Comparison of ENCODE assay signal across 11 cellular contexts in the genomic region with DNA sequence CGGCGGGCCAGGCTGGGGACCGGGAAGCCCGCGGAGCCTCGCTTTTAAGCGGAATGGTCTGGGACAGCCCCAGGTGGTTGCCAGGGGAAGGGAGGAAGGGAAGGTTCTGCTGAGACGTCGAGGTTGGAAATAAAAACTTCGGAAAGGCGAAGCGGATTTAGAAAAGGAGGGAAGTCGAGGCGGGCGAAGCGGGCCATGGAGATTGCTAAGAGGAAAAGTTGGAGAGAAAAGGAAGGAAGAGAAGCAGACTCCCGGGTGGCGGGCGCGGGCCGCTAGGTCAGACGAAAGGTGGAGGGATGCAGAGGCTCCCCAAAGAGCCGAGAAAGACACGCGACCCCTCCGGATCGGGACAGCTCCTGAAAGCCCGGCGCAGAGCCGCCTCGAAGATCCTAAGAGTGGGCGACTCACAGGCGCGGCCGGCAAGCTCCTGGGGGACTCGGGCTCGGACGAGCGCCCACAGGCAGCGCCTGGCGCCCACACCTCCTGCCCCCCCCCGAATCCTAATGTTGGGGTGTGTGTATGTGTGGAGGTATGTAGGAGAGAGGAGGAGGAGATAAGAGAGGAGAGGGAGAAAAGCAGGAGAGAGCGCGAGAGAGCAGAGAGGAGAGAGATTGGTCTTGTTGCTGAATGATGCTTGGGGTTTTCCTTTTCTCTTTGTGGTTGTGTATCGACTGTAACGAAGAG. TPM values are rescaled to one million over a fixed set of nuclear protein-coding genes. Genes with fewer than 3 reads are reported as not detected.
DNase-seq lines count a peak whose midpoint lies in the region; ATAC-seq, FAIRE-seq and TF ChIP-seq lines count a peak whose summit lies in the region.
"Had no signal": no experiment of that assay in that cellular context is flagged by ENCODE, and none has a peak within 500 bp of the region (broad histone marks: within the 10 kb centered on the region; RNA-seq: fewer than 3 reads in every experiment).

No MANE protein-coding gene starts in this region.

- H3K9me3 ChIP-seq in K562 (replicated peaks; ENCODE audit: control insufficient read depth, insufficient read depth, low read depth, low read length) (0 out of 2 replicates have a peak, but pooled peaks cover 3% of the 10 kb centered on the region), lower lobe of right lung (no peaks in the 10 kb centered on the region), tibial nerve (no peaks in the 10 kb centered on the region)

- no peak for TF ChIP-seq CTCF in K562 (IDR thresholded peaks at IDR 0.05 in 2 of 3, conservative IDR thresholded peaks at IDR 0.05 in 1 of 3; ENCODE audit: insufficient read depth in 2 of 3, low read depth in 1 of 3, low read length in 3 of 3)
- TF ChIP-seq CTCF in lower lobe of right lung (IDR thresholded peaks at IDR 0.05) = no peak
- TF ChIP-seq CTCF in tibial nerve (IDR thresholded peaks at IDR 0.05) = no peak
- TF ChIP-seq CTCF in activated CD8-positive, alpha-beta T cell treated with anti-CD3 and anti-CD28 coated beads for 36 hours (IDR thresholded peaks at IDR 0.05) = no peak

- H3K9me1 ChIP-seq in K562 (ENCODE audit: control insufficient read depth, insufficient read depth, low read length) = no peaks in the 10 kb centered on the region

- intact Hi-C loops in K562 (cut with micrococcal nuclease) = loop anchor here (5.0 to 10.0 kb wide), 4 partner anchors 307 to 1035 kb away; no protein-coding TSS in a partner anchor
- intact Hi-C loops in lower lobe of right lung (cut with DNase I) = no loop called here
- intact Hi-C loops in activated CD8-positive, alpha-beta T cell treated with anti-CD3 and anti-CD28 coated beads for 36 hours (cut with micrococcal nuclease) = loop anchor here (5.0 to 10.0 kb wide), 3 partner anchors 95 to 1205 kb away; no protein-coding TSS in a partner anchor

- no peak for ATAC-seq in K562
- no peak for ATAC-seq in lower lobe of right lung
- ATAC-seq in HG03175 (IDR thresholded peaks at IDR 0.05; ENCODE audit: unreplicated experiment) = no peak
- ATAC-seq in GM18517 (IDR thresholded peaks at IDR 0.05; ENCODE audit: unreplicated experiment) = no peak
- ATAC-seq in activated CD8-positive, alpha-beta T cell treated with anti-CD3 and anti-CD28 coated beads for 36 hours = no peak

- CTCF ChIA-PET in K562 (lab: Yijun Ruan, JAX; ENCODE audit: low intra/inter-chr PET ratio) = no interaction called here
- CTCF ChIA-PET in activated CD8-positive, alpha-beta T cell treated with anti-CD3 and anti-CD28 coated beads for 36 hours (lab: Charles Lee) = interaction anchor here (1.3 kb wide), 1 partner anchor 1140 kb away, joined by 4 read pairs; no protein-coding TSS in a partner anchor

- no peaks in the 10 kb centered on the region for H4K20me1 ChIP-seq in K562 (replicated peaks; ENCODE audit: control insufficient read depth, insufficient read depth, low read length)

- H3K27ac ChIP-seq in K562 (ENCODE audit: extremely low read depth, low read depth, low read length) (no peak overlapping the region), lower lobe of right lung (no peak overlapping the region), tibial nerve (peak overlapping the region in 1 of 4 donors; percentile 40)

- H3K27me3 Mint-ChIP-seq in activated naive CD4-positive, alpha-beta T cell treated with anti-CD3 and anti-CD28 coated beads, Interleukin-2, amount 50 U/mL, for 24 hours = peaks cover 62% of the 10 kb centered on the region
- H3K27me3 Mint-ChIP-seq in activated CD8-positive, alpha-beta T cell treated with anti-CD3 and anti-CD28 coated beads for 36 hours = peaks cover 78% of the 10 kb centered on the region

- peaks cover 18% of the 10 kb centered on the region for H3K4me1 Mint-ChIP-seq in activated naive CD4-positive, alpha-beta T cell treated with anti-CD3 and anti-CD28 coated beads, Interleukin-2, amount 50 U/mL, for 24 hours
- H3K4me1 Mint-ChIP-seq in activated CD8-positive, alpha-beta T cell treated with anti-CD3 and anti-CD28 coated beads for 36 hours (ENCODE audit: low read depth) = peaks cover 12% of the 10 kb centered on the region

- no peak for TF ChIP-seq RAD21 in K562 (CRISPR knock-in tag; conservative IDR thresholded peaks at IDR 0.05 in 1 of 2, IDR thresholded peaks at IDR 0.05 in 1 of 2)

- WGBS in K562 (ENCODE audit: insufficient coverage, low coverage, missing lambda C conversion rate) = 86% methylated on average over 24 of the region's 46 CpGs
- WGBS in tibial nerve, 2 donors = 3% methylated on average over 46 of the region's 46 CpGs

- no peak for FAIRE-seq in K562 (lab: Jason Lieb, UNC)

- no peak for TF ChIP-seq EP300 in K562 (IDR thresholded peaks at IDR 0.05; ENCODE audit: low read length)
- TF ChIP-seq EP300 in tibial nerve (IDR thresholded peaks at IDR 0.05) = no peak

- no peaks in the 10 kb centered on the region for H3K79me2 ChIP-seq in K562 (ENCODE audit: control insufficient read depth, insufficient read depth, low read length)

- in situ Hi-C loops in K562 (cut with MboI) = loop anchor here (10.0 to 25.0 kb wide), 3 partner anchors 535 to 1192 kb away; no protein-coding TSS in a partner anchor

- no peak overlapping the region for H2AFZ ChIP-seq in K562 (ENCODE audit: low read depth, low read length)

- H3K36me3 ChIP-seq in K562 (ENCODE audit: control insufficient read depth, insufficient read depth, low read length) (no peaks in the 10 kb centered on the region), lower lobe of right lung (no peaks in the 10 kb centered on the region), tibial nerve (no peaks in the 10 kb centered on the region)

- H3K4me1 ChIP-seq in K562 (replicated peaks in 1 of 2; ENCODE audit: control insufficient read depth in 2 of 2, insufficient read depth in 2 of 2, low read length in 2 of 2) (peaks cover 0 to 7% of the 10 kb centered on the region in 2 experiments; a peak in 3 of 5 replicates), lower lobe of right lung (peaks cover 12% of the 10 kb centered on the region), tibial nerve (peaks cover 0 to 30% (median 2%) of the 10 kb centered on the region in 4 donors)

- no peak overlapping the region for H3K4me2 ChIP-seq in K562 (ENCODE audit: insufficient read depth, low read length)

- H3K4me3 ChIP-seq in K562 (no peak overlapping the region), lower lobe of right lung (peak overlapping the region; percentile 20), tibial nerve (peak overlapping the region; percentile 4 to 38 (median 20))

- no TSS peak for BruUV-seq in K562 (replicated peaks; lab: Mats Ljungman, UMichigan)

- H3K4me3 Mint-ChIP-seq in activated naive CD4-positive, alpha-beta T cell treated with anti-CD3 and anti-CD28 coated beads, Interleukin-2, amount 50 U/mL, for 24 hours = peak overlapping the region; percentile 11
- H3K4me3 Mint-ChIP-seq in activated CD8-positive, alpha-beta T cell treated with anti-CD3 and anti-CD28 coated beads for 36 hours = no peak overlapping the region

- no peaks in the 10 kb centered on the region for H3K9me3 Mint-ChIP-seq in activated naive CD4-positive, alpha-beta T cell treated with anti-CD3 and anti-CD28 coated beads, Interleukin-2, amount 50 U/mL, for 24 hours
- H3K9me3 Mint-ChIP-seq in activated CD8-positive, alpha-beta T cell treated with anti-CD3 and anti-CD28 coated beads for 36 hours = no peaks in the 10 kb centered on the region

- H3K9ac ChIP-seq in K562 (ENCODE audit: insufficient read depth in 1 of 2, low read depth in 2 of 2, low read length in 2 of 2) = no peak overlapping the region

- no peak overlapping the region for H3K27ac Mint-ChIP-seq in activated naive CD4-positive, alpha-beta T cell treated with anti-CD3 and anti-CD28 coated beads, Interleukin-2, amount 50 U/mL, for 24 hours
- H3K27ac Mint-ChIP-seq in activated CD8-positive, alpha-beta T cell treated with anti-CD3 and anti-CD28 coated beads for 36 hours = no peak overlapping the region

- POLR2A ChIA-PET in K562 (lab: Yijun Ruan, JAX) = no interaction called here
- POLR2A ChIA-PET in activated CD8-positive, alpha-beta T cell treated with anti-CD3 and anti-CD28 coated beads for 36 hours (lab: Charles Lee) = no interaction called here

- H3K27me3 ChIP-seq in K562 (ENCODE audit: control insufficient read depth in 2 of 2, insufficient read depth in 2 of 2, low read length in 2 of 2) (no peaks in the 10 kb centered on the region), lower lobe of right lung (ENCODE audit: low read depth) (peaks cover 88% of the 10 kb centered on the region), tibial nerve (peaks cover 4 to 93% of the 10 kb centered on the region in 2 donors)

- H3K36me3 Mint-ChIP-seq in activated naive CD4-positive, alpha-beta T cell treated with anti-CD3 and anti-CD28 coated beads, Interleukin-2, amount 50 U/mL, for 24 hours = no peaks in the 10 kb centered on the region
- H3K36me3 Mint-ChIP-seq in activated CD8-positive, alpha-beta T cell treated with anti-CD3 and anti-CD28 coated beads for 36 hours (ENCODE audit: low read depth) = no peaks in the 10 kb centered on the region

- TF ChIP-seq POLR2A in K562 (conservative IDR thresholded peaks at IDR 0.05) = no peak
- TF ChIP-seq POLR2A in tibial nerve (IDR thresholded peaks at IDR 0.05) = no peak

- no peak for DNase-seq in activated naive CD4-positive, alpha-beta T cell (lab: John Stamatoyannopoulos, UW)
- DNase-seq in K562 (ENCODE audit: extremely low read depth in 1 of 4, low spot score in 3 of 4) = no peak
- DNase-seq in lower lobe of right lung = no peak
- DNase-seq in tibial nerve (ENCODE audit: low spot score in 2 of 2) = no peak
- no peak for DNase-seq in activated CD8-positive, alpha-beta T cell treated with anti-CD3 and anti-CD28 coated beads for 36 hours
- DNase-seq: activated gamma-delta T cell treated with Interleukin-2 at 50 U/mL for 16 hours, AML-193, NCI-H510A treated with DMSO at 0.1 percent for 48 hours had no signal

RNA-seq across cellular contexts. Expression of gene TFAP2B, which starts 1.4 kb away (rescaled TPM):
- total RNA-seq in K562 (2011; cell fraction: chromatin; rRNA removed; ENCODE audit: low replicate concordance) = not detected in 2 replicates
- total RNA-seq in K562 (2011; cell fraction: nucleolus; rRNA removed) = not detected in 2 replicates
- not detected in 2 replicates for total RNA-seq in K562 (2011; cell fraction: nucleoplasm; rRNA removed)
- total RNA-seq in K562 (2014; rRNA removed) (not detected in 2 replicates), K562 (2014; rRNA removed; fragmentation: Illumina TruSeq; extraction: Trizol) (not detected in 2 replicates), K562 (2015; rRNA removed; fragmentation: Illumina TruSeq; extraction: Trizol) (not detected in 2 replicates), K562 (2021) (not detected in 2 replicates), lower lobe of right lung (not detected), tibial nerve (1 to 10 TPM in 1 of 4 donors, under 1 TPM in 1, not detected in 2; 0.22 to 1.2 TPM)
- polyA plus RNA-seq in K562 (2011; rRNA removed) (not detected in 2 replicates), K562 (2014; fragmentation: Illumina TruSeq; extraction: Trizol) (not detected in 2 replicates), K562 (2014; fragmentation: Nextera tagmentation; extraction: Ambion mirVana) (not detected), K562 (2014; rRNA removed) (not detected in 2 replicates)
- polyA plus RNA-seq in K562 (2011; cell fraction: cytosol; rRNA removed) = 0.01 TPM in 1 of 2 replicates, not detected in the other
- polyA plus RNA-seq in K562 (2011; cell fraction: nucleus; rRNA removed) = 0.06 TPM in 2 replicates
- polyA plus RNA-seq in K562 (2012) = 0.01 TPM in 1 of 2 replicates, not detected in the other
- not detected in 2 replicates for polyA minus RNA-seq in K562 (2011; rRNA and poly(A)+ RNA removed)
- not detected in 2 replicates for polyA minus RNA-seq in K562 (2011; cell fraction: cytosol; rRNA and poly(A)+ RNA removed)
- not detected in 2 replicates for polyA minus RNA-seq in K562 (2011; cell fraction: nucleus; rRNA and poly(A)+ RNA removed)
- total RNA-seq in activated CD8-positive, alpha-beta T cell treated with anti-CD3 and anti-CD28 coated beads for 36 hours = not detected
